Comparison of ENCODE assay signal across 18 cellular contexts in genomic region chr19:17114414-17114831, GRCh38. TPM values are rescaled to one million over a fixed set of nuclear protein-coding genes. Genes with fewer than 3 reads are reported as not detected.
DNase-seq lines count a peak whose midpoint lies in the region; ATAC-seq and TF ChIP-seq lines count a peak whose summit lies in the region.
"Had no signal": no experiment of that assay in that cellular context is flagged by ENCODE, and none has a peak within 500 bp of the region (broad histone marks: within the 10 kb centered on the region; RNA-seq: fewer than 3 reads in every experiment).

No MANE protein-coding gene starts in this region.

- H3K4me2 ChIP-seq in mesendoderm (ENCODE audit: low read length) = no peak overlapping the region
- H3K4me2 ChIP-seq: PC-9 had no signal

- H3K4ac ChIP-seq in mesendoderm (ENCODE audit: low read depth, low read length) = no peak overlapping the region

- peaks cover 31 to 46% of the 10 kb centered on the region in 2 donors for H3K4me1 Mint-ChIP-seq in effector memory CD8-positive, alpha-beta T cell (ENCODE audit: low read depth in 2 of 2)
- peaks cover 56% of the 10 kb centered on the region for H3K4me1 Mint-ChIP-seq in activated CD8-positive, alpha-beta T cell treated with anti-CD3 and anti-CD28 coated beads, Interleukin-2, amount 10 ng/mL, durations not matched to agents 7 days and 5 days (ENCODE audit: low read depth)

- H3K36me3 ChIP-seq in A673 (ENCODE audit: insufficient read depth, low read length, poor library complexity, severe bottlenecking) = peaks cover 3% of the 10 kb centered on the region
- H3K36me3 ChIP-seq in mesendoderm (ENCODE audit: control insufficient read depth, insufficient read depth, low read length) = peaks cover 2% of the 10 kb centered on the region
- H3K36me3 ChIP-seq: HAP-1 had no signal

- no peaks in the 10 kb centered on the region for H3K27me3 Mint-ChIP-seq in effector memory CD8-positive, alpha-beta T cell
- H3K27me3 Mint-ChIP-seq in activated CD8-positive, alpha-beta T cell treated with anti-CD3 and anti-CD28 coated beads, Interleukin-2, amount 10 ng/mL, durations not matched to agents 7 days and 5 days (ENCODE audit: low read depth) = no peaks in the 10 kb centered on the region
- H3K27me3 Mint-ChIP-seq: progenitor cell of endocrine pancreas had no signal

- no peak for TF ChIP-seq CTCF in A673 (conservative IDR thresholded peaks at IDR 0.05; ENCODE audit: low read depth, low read length)

- H3K27me3 ChIP-seq in A673 (replicated peaks; ENCODE audit: insufficient read depth, low read depth, low read length, poor library complexity) = no peaks in the 10 kb centered on the region
- H3K27me3 ChIP-seq in mesendoderm (ENCODE audit: insufficient read depth, low read length, poor library complexity) = no peaks in the 10 kb centered on the region
- H3K27me3 ChIP-seq: brain microvascular endothelial cell had no signal

- H2BK5ac ChIP-seq in mesendoderm (ENCODE audit: low read length) = no peak overlapping the region

- peaks cover 54% of the 10 kb centered on the region for H3K36me3 Mint-ChIP-seq in effector memory CD8-positive, alpha-beta T cell (ENCODE audit: insufficient read depth)
- peaks cover 70% of the 10 kb centered on the region for H3K36me3 Mint-ChIP-seq in activated CD8-positive, alpha-beta T cell treated with anti-CD3 and anti-CD28 coated beads, Interleukin-2, amount 10 ng/mL, durations not matched to agents 7 days and 5 days (ENCODE audit: low read depth)

- peak; percentile 69 for DNase-seq in A673 (ENCODE audit: low spot score)
- DNase-seq in effector memory CD8-positive, alpha-beta T cell = no peak
- peak; percentile 81 for DNase-seq in mesendoderm
- no peak for DNase-seq in NCI-H524 treated with DMSO at 0.1 percent for 48 hours (lab: John Stamatoyannopoulos, UW)
- no peak for DNase-seq in activated CD8-positive, alpha-beta T cell treated with anti-CD3 and anti-CD28 coated beads, Interleukin-2, amount 10 ng/mL, durations not matched to agents 7 days and 5 days
- no peak for DNase-seq in D341Med (ENCODE audit: low spot score)
- DNase-seq: activated gamma-delta T cell treated with Interleukin-2 at 50 U/mL for 16 hours, brain microvascular endothelial cell, COR-L47, KG1, left colon, NCI-H1436, NCI-H345 had no signal

- H3K79me1 ChIP-seq in mesendoderm (ENCODE audit: low read length) = peaks cover 15% of the 10 kb centered on the region

- H4K8ac ChIP-seq in mesendoderm (ENCODE audit: low read depth, low read length) = no peak overlapping the region

- H3K27ac ChIP-seq in A673 (ENCODE audit: low read depth, low read length, poor library complexity, severe bottlenecking) (peak overlapping the region; percentile 57), mesendoderm (ENCODE audit: low read depth, low read length) (no peak overlapping the region)
- H3K27ac ChIP-seq: brain microvascular endothelial cell, PC-9 had no signal

- no peak for ATAC-seq in effector memory CD8-positive, alpha-beta T cell (replicated peaks)
- ATAC-seq in activated CD8-positive, alpha-beta T cell treated with anti-CD3 and anti-CD28 coated beads, Interleukin-2, amount 10 ng/mL, durations not matched to agents 7 days and 5 days = no peak
- no peak for ATAC-seq in GM21737 (IDR thresholded peaks at IDR 0.05; ENCODE audit: unreplicated experiment)
- ATAC-seq: left colon had no signal

- peaks cover 2% of the 10 kb centered on the region for H3K79me2 ChIP-seq in mesendoderm (ENCODE audit: control insufficient read depth, insufficient read depth, low read length)

- POLR2A ChIA-PET in A673 (lab: Charles Lee; ENCODE audit: low non-redundant PET) = no interaction called here
- POLR2A ChIA-PET in activated CD8-positive, alpha-beta T cell treated with anti-CD3 and anti-CD28 coated beads, Interleukin-2, amount 10 ng/mL, durations not matched to agents 7 days and 5 days (lab: Charles Lee) = interaction anchor here (1.1 kb wide), 1 partner anchor 11 kb away, joined by 5 read pairs; no protein-coding TSS in a partner anchor

- no peak overlapping the region for H2AK5ac ChIP-seq in mesendoderm (ENCODE audit: low read length)

- intact Hi-C loops in A673 (cut with micrococcal nuclease; ENCODE audit: unreplicated experiment) = no loop called here

- H3K9ac ChIP-seq in mesendoderm (ENCODE audit: low read length) = no peak overlapping the region

- no TSS peak for BruUV-seq in A673 (replicated peaks; lab: Mats Ljungman, UMichigan)

- H3K27ac Mint-ChIP-seq in effector memory CD8-positive, alpha-beta T cell = peak overlapping the region; percentile 8 to 35
- no peak overlapping the region for H3K27ac Mint-ChIP-seq in activated CD8-positive, alpha-beta T cell treated with anti-CD3 and anti-CD28 coated beads, Interleukin-2, amount 10 ng/mL, durations not matched to agents 7 days and 5 days

- no peak overlapping the region for H3K23ac ChIP-seq in mesendoderm (ENCODE audit: low read length)

- H3K9me3 ChIP-seq in A673 (ENCODE audit: low read depth, low read length, poor library complexity, severe bottlenecking) = no peaks in the 10 kb centered on the region
- H3K9me3 ChIP-seq: HAP-1 had no signal

- peak; percentile 21; the same call in 1 of the 2 replicates for TF ChIP-seq RAD21 in Ishikawa (IDR thresholded peaks at IDR 0.05; ENCODE audit: low read depth)

- WGBS in mesendoderm (ENCODE audit: extremely low coverage, insufficient coverage, low lambda C conversion rate) = no CpG with 5 or more reads among the region's 12 CpGs

- peak overlapping the region; percentile 31 for H3K56ac ChIP-seq in mesendoderm (ENCODE audit: low read length)

- no peak overlapping the region for H2BK120ac ChIP-seq in mesendoderm (ENCODE audit: low read depth, low read length)

- H2BK15ac ChIP-seq in mesendoderm (replicated peaks; ENCODE audit: low read depth) = no peak overlapping the region

- peaks cover 16% of the 10 kb centered on the region for H3K4me1 ChIP-seq in A673 (ENCODE audit: insufficient read depth, low read length, poor library complexity, severe bottlenecking)
- peaks cover 5% of the 10 kb centered on the region for H3K4me1 ChIP-seq in mesendoderm (ENCODE audit: control insufficient read depth, low read depth, low read length)
- H3K4me1 ChIP-seq: HAP-1 had no signal

- CTCF ChIA-PET in A673 (lab: Charles Lee) = no interaction called here
- CTCF ChIA-PET in activated CD8-positive, alpha-beta T cell treated with anti-CD3 and anti-CD28 coated beads, Interleukin-2, amount 10 ng/mL, durations not matched to agents 7 days and 5 days (lab: Charles Lee) = no interaction called here

- H3K4me3 ChIP-seq in A673 (ENCODE audit: low read depth, low read length, poor library complexity, severe bottlenecking) = no peak overlapping the region
- H3K4me3 ChIP-seq in mesendoderm (ENCODE audit: low read length) = no peak overlapping the region
- H3K4me3 ChIP-seq: HAP-1, PC-9 had no signal

- no peaks in the 10 kb centered on the region for H3K9me3 Mint-ChIP-seq in effector memory CD8-positive, alpha-beta T cell
- no peaks in the 10 kb centered on the region for H3K9me3 Mint-ChIP-seq in activated CD8-positive, alpha-beta T cell treated with anti-CD3 and anti-CD28 coated beads, Interleukin-2, amount 10 ng/mL, durations not matched to agents 7 days and 5 days (ENCODE audit: insufficient read depth)

- H3K18ac ChIP-seq in mesendoderm (ENCODE audit: low read length) = no peak overlapping the region

- H4K5ac ChIP-seq in mesendoderm (ENCODE audit: low read length) = no peak overlapping the region

- H3K4me3 Mint-ChIP-seq in effector memory CD8-positive, alpha-beta T cell = no peak overlapping the region
- no peak overlapping the region for H3K4me3 Mint-ChIP-seq in activated CD8-positive, alpha-beta T cell treated with anti-CD3 and anti-CD28 coated beads, Interleukin-2, amount 10 ng/mL, durations not matched to agents 7 days and 5 days

- TF ChIP-seq EP300 in Ishikawa (IDR thresholded peaks at IDR 0.05; ENCODE audit: borderline replicate concordance) = peak; percentile 94

TF ChIP-seq in Ishikawa, 13 proteins besides CTCF, POLR2A, EP300 and RAD21 (continues in another document):
- TF ChIP-seq CEBPB (IDR thresholded peaks at IDR 0.05) (peak; percentile 48; the same call in 1 of the 2 replicates), FOXM1 (IDR thresholded peaks at IDR 0.05; ENCODE audit: borderline replicate concordance, low read depth) (peak; percentile 88), MAX (IDR thresholded peaks at IDR 0.05) (peak; percentile 85), USF1 (IDR thresholded peaks at IDR 0.05) (peak; percentile 6; the same call in 1 of the 2 replicates), TAF1 (IDR thresholded peaks at IDR 0.05; ENCODE audit: low read depth) (no peak), NFIC (IDR thresholded peaks at IDR 0.05) (peak; percentile 97), EGR1 (IDR thresholded peaks at IDR 0.05) (no peak), TEAD4 (IDR thresholded peaks at IDR 0.05) (peak; percentile 87), YY1 (IDR thresholded peaks at IDR 0.05; ENCODE audit: low read depth) (no peak; the same call in 1 of the 2 replicates), CREB1 (IDR thresholded peaks at IDR 0.05; ENCODE audit: low read depth) (peak; percentile 65; the same call in 1 of the 2 replicates), TCF12 (IDR thresholded peaks at IDR 0.05; ENCODE audit: low read depth) (peak; percentile 98)

RNA-seq across cellular contexts. Expression of gene MYO9B, which starts 38.8 kb away (rescaled TPM):
- 85.2 and 85.4 TPM in 2 replicates for total RNA-seq in A673 (2021)
- 28.8 TPM for polyA plus RNA-seq in mesendoderm (2013, experiment 1 of 2)
- 29.1 TPM for polyA plus RNA-seq in mesendoderm (2013, experiment 2 of 2)
- 100 to 1,000 TPM; 276 to 280 TPM for total RNA-seq in activated CD8-positive, alpha-beta T cell treated with anti-CD3 and anti-CD28 coated beads, Interleukin-2, amount 10 ng/mL, durations not matched to agents 7 days and 5 days

RNA-seq across cellular contexts. Expression of gene HAUS8, which starts 39.2 kb away (rescaled TPM):
- total RNA-seq in A673 (2021) = 66.4 and 68.1 TPM in 2 replicates
- polyA plus RNA-seq in mesendoderm (2013, experiment 1 of 2) = 24.9 TPM
- polyA plus RNA-seq in mesendoderm (2013, experiment 2 of 2) = 24.3 TPM
- total RNA-seq in activated CD8-positive, alpha-beta T cell treated with anti-CD3 and anti-CD28 coated beads, Interleukin-2, amount 10 ng/mL, durations not matched to agents 7 days and 5 days = 10 to 100 TPM; 66.0 to 66.7 TPM

Comparison
In these comparisons a context has a peak if more than half of its experiments do, and no peak if none do; other contexts are left out.
1. DNase-seq: peak in A673 (single experiment) and mesendoderm (single experiment); none in effector memory CD8-positive, alpha-beta T cell (0 of 3), NCI-H524 treated with DMSO at 0.1 percent for 48 hours (single experiment), activated CD8-positive, alpha-beta T cell treated with anti-CD3 and anti-CD28 coated beads, Interleukin-2, amount 10 ng/mL, durations not matched to agents 7 days and 5 days (single experiment) and D341Med (single experiment).